ENCODE assay signal across 8 cellular contexts in the genomic region with DNA sequence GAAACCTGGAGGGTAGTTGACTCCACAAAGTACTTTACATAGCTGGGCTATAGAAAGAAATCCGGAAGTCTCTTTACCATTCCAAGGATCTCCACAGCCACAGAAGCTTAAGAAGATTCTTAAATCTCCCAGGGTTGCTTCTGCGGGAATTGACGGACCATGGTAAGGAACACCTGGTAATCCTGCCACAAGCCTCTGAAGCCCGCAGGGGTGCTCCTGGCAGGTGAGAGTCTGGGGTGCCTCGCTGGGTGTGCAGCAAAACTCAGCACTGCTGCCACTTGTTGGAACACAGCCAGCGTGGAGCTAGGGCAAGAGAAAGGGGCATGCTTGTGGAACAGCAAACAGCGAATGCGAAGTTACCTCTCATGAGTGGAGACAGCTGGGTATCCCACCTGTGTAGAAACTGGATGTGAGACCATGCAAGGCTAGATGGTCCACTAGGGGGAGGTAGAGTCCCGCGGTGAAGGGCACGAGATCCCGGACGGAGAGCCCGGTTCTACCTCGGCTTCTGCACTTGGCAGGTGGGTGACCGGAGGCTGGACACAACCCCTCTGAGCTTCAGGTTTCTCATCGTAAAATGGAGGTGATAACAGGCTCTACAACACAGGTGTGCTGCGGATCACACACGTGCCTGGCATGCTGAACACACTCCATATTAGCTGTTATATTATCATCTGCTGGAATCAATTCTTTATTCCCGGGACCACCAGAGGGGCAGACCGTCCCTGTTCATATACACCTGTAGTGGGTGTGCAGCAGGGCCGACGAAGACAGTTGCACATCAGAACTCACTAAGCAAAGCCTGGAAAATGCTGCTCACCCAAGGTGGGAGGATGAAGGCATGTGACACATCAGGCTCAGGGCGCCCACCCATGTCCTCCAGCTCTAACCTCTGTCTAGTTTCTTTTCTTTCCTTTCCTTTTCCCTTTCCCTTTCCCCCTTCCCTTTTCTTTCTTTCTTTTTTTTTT. TPM values are rescaled to one million over a fixed set of nuclear protein-coding genes. Genes with fewer than 3 reads are reported as not detected.
DNase-seq lines count a peak whose midpoint lies in the region; ATAC-seq, FAIRE-seq and TF ChIP-seq lines count a peak whose summit lies in the region.

No MANE protein-coding gene starts in this region.

- peak; percentile 51 for DNase-seq in COLO829 (ENCODE audit: low spot score)
- peak; percentile 54 for DNase-seq in HTR-8/SVneo (ENCODE audit: insufficient read length, low spot score)
- peak; percentile 76 for DNase-seq in OCI-M1 (lab: John Stamatoyannopoulos, UW)
- peak; percentile 82 for DNase-seq in activated T-cell treated with anti-CD3 and anti-CD28 coated beads, Interleukin-2, amount 50 U/mL, for 24 hours
- DNase-seq in fibroblast of mammary gland (ENCODE audit: low read depth), result peak; percentile 49
- DNase-seq in neural progenitor cell (ENCODE audit: low spot score), result peak; percentile 80
- peak; percentile 81 for DNase-seq in stomach

- H3K9me3 Mint-ChIP-seq in activated T-cell treated with anti-CD3 and anti-CD28 coated beads, Interleukin-2, amount 50 U/mL, for 24 hours, result peaks cover 7% of the 10 kb centered on the region
- peaks cover 3% of the 10 kb centered on the region for H3K9me3 Mint-ChIP-seq in neural progenitor cell

- no peak for TF ChIP-seq EP300 in stomach (IDR thresholded peaks at IDR 0.05)

- H3K27me3 Mint-ChIP-seq in activated T-cell treated with anti-CD3 and anti-CD28 coated beads, Interleukin-2, amount 50 U/mL, for 24 hours, result no peaks in the 10 kb centered on the region
- H3K27me3 Mint-ChIP-seq in neural progenitor cell (ENCODE audit: insufficient read depth, low read depth), result peaks cover 8% of the 10 kb centered on the region

- no peak overlapping the region for H2AFZ ChIP-seq in neural progenitor cell (replicated peaks)

- H3K4me3 ChIP-seq in fibroblast of mammary gland (ENCODE audit: control insufficient read depth, low read depth, low read length) (no peak overlapping the region), neural progenitor cell (no peak overlapping the region), stomach (no peak overlapping the region)

- H3K27ac Mint-ChIP-seq in activated T-cell treated with anti-CD3 and anti-CD28 coated beads, Interleukin-2, amount 50 U/mL, for 24 hours, result peak overlapping the region; percentile 69
- H3K27ac Mint-ChIP-seq in neural progenitor cell, result no peak overlapping the region

- TF ChIP-seq POLR2A in stomach (IDR thresholded peaks at IDR 0.05), result no peak

- FAIRE-seq in HTR-8/SVneo (lab: Jason Lieb, UNC), result no peak

- intact Hi-C loops in stomach (cut with DNase I; ENCODE audit: low total_unique reads), result loop anchor here (5.0 kb wide), 1 partner anchor 86 kb away; no protein-coding TSS in a partner anchor

- H3K4me3 Mint-ChIP-seq in activated T-cell treated with anti-CD3 and anti-CD28 coated beads, Interleukin-2, amount 50 U/mL, for 24 hours, result peak overlapping the region; percentile 40
- H3K4me3 Mint-ChIP-seq in neural progenitor cell, result no peak overlapping the region

- WGBS in stomach, 5 donors, result 19 to 28% (median 26%) methylated on average over 23 to 24 of the region's 24 CpGs

- H3K9ac ChIP-seq in neural progenitor cell, result no peak overlapping the region

- H3K4me1 ChIP-seq in neural progenitor cell, result no peaks in the 10 kb centered on the region
- H3K4me1 ChIP-seq in stomach, result peaks cover 0 to 7% (median 7%) of the 10 kb centered on the region in 4 donors

- no peak overlapping the region for H3K4me2 ChIP-seq in neural progenitor cell

- H3K27me3 ChIP-seq in neural progenitor cell (no peaks in the 10 kb centered on the region), stomach (peaks cover 0 to 44% (median 4%) of the 10 kb centered on the region in 3 donors)

- H3K36me3 ChIP-seq in neural progenitor cell, result no peaks in the 10 kb centered on the region
- H3K36me3 ChIP-seq in stomach, result no peaks in the 10 kb centered on the region

- H3K27ac ChIP-seq in neural progenitor cell (no peak overlapping the region), stomach (no peak overlapping the region)

- H3K79me2 ChIP-seq in neural progenitor cell (ENCODE audit: low read depth), result no peaks in the 10 kb centered on the region

- H4K20me1 ChIP-seq in neural progenitor cell (ENCODE audit: low read depth), result no peaks in the 10 kb centered on the region

- H3K9me3 ChIP-seq in neural progenitor cell (ENCODE audit: low read depth), result no peaks in the 10 kb centered on the region
- H3K9me3 ChIP-seq in stomach, result no peaks in the 10 kb centered on the region

- peak; percentile 81 for ATAC-seq in GM21360 (IDR thresholded peaks at IDR 0.05; ENCODE audit: unreplicated experiment)

- H3K36me3 Mint-ChIP-seq in activated T-cell treated with anti-CD3 and anti-CD28 coated beads, Interleukin-2, amount 50 U/mL, for 24 hours (ENCODE audit: low read depth), result no peaks in the 10 kb centered on the region
- no peaks in the 10 kb centered on the region for H3K36me3 Mint-ChIP-seq in neural progenitor cell

- peak; percentile 95 for TF ChIP-seq CTCF in fibroblast of mammary gland (conservative IDR thresholded peaks at IDR 0.05; ENCODE audit: control insufficient read depth, insufficient read depth, low read depth, low read length)
- peak; percentile 86 for TF ChIP-seq CTCF in neural progenitor cell (IDR thresholded peaks at IDR 0.05)
- peak in 5 of 7 experiments; percentile 83 to 93 (median 90) for TF ChIP-seq CTCF in stomach (IDR thresholded peaks at IDR 0.05)

- H3K4me1 Mint-ChIP-seq in activated T-cell treated with anti-CD3 and anti-CD28 coated beads, Interleukin-2, amount 50 U/mL, for 24 hours (ENCODE audit: low read depth), result peaks cover 41% of the 10 kb centered on the region
- H3K4me1 Mint-ChIP-seq in neural progenitor cell, result no peaks in the 10 kb centered on the region

- no peaks in the 10 kb centered on the region for H3F3A ChIP-seq in neural progenitor cell (ENCODE audit: low read depth)

RNA-seq across cellular contexts. Expression of gene UBAC2, which starts 24.1 kb away (rescaled TPM):
- 87.7 and 93.2 TPM in 2 replicates for total RNA-seq in neural progenitor cell (ENCODE audit: low replicate concordance)
- total RNA-seq in stomach, result 10 to 100 TPM; 18.1 to 68.8 (median 35.1) TPM
- 10 to 100 TPM; 37.3 to 53.7 (median 42.9) TPM for polyA plus RNA-seq in stomach
